In the genomic region with DNA sequence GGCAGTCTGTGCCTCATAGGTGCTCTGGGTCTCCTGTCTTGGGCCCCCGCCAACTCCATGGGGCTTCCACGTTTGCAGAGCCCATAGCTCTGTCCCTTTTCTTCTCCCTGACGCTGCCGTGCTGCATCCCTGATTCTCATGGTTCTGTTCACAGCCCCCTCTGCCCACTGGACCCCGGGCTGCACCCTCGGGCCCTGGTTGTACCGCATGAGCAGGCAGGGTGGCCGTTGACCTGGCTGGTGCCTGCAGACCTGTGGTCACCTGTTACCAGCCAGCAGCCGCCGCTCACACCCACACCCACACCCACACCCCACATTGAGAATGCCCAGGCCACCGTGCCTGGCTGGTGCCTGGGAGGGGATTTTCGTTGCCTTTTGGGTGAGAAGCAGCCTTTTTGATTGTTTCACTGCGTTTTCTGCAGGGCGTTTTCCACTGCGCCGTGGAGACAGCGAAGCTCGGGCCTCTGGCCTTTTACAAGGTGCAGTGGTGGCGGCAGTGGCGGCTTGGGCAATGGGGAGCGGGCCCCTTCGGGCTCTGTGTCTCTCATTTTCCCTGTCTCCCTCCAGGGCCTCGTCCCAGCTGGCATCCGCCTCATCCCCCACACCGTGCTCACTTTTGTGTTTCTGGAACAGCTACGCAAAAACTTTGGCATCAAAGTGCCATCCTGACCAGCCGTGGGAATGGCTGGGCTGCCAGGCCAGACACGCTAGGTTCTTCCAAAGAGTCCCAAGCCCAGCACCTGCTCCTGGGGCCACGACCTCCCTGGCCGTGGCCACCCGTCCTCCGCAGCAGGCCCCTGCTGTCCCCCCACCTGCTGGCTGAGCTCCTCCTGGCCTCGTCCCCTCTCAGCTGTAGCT, we compare ENCODE assay signal across 22 cellular contexts.
"Had no signal": no experiment of that assay in that cellular context is flagged by ENCODE, and none has a peak within 500 bp of the region (broad histone marks: within the 10 kb centered on the region; RNA-seq: fewer than 3 reads in every experiment).

No MANE protein-coding gene starts in this region.

- H3K27ac ChIP-seq: adrenal gland, ascending aorta, brain microvascular endothelial cell, esophagus muscularis mucosa, gastrocnemius medialis, ovary, skin epidermis, stomach, suprapubic skin, tibial nerve had no signal

- H3K4me3 ChIP-seq: adrenal gland, ascending aorta, esophagus muscularis mucosa, gastrocnemius medialis, mucosa of descending colon, ovary, skin epidermis, stomach, suprapubic skin, tibial nerve had no signal

- H3K9me3 ChIP-seq: adrenal gland, ascending aorta, esophagus muscularis mucosa, gastrocnemius medialis, mucosa of descending colon, ovary, stomach, suprapubic skin, tibial nerve had no signal

- H3K36me3 ChIP-seq: adrenal gland, brain microvascular endothelial cell, gastrocnemius medialis, ovary had no signal

- DNase-seq: activated naive CD4-positive, alpha-beta T cell; activated T-cell treated with anti-CD3 and anti-CD28 coated beads, Interleukin-2, amount 50 U/mL, for 4 hours; brain microvascular endothelial cell; dermis blood vessel endothelial cell; effector CD8-positive, alpha-beta T cell; gastrocnemius medialis; mesenchymal stem cell; naive B cell; right cardiac atrium; stimulated activated CD4-positive, alpha-beta T cell treated with anti-CD3 and anti-CD28 coated beads, Interleukin-2, amount 100 ng/mL, for 24 hours; stomach; T-cell had no signal

- H3K27me3 ChIP-seq: adrenal gland, ascending aorta, brain microvascular endothelial cell, gastrocnemius medialis, ovary, suprapubic skin, tibial nerve had no signal

- ATAC-seq: activated T-cell treated with anti-CD3 and anti-CD28 coated beads, Interleukin-2, amount 50 U/mL, for 4 hours; gastrocnemius medialis; mucosa of descending colon; right cardiac atrium; stimulated activated memory B cell treated with anti-CD40 and anti-IgM and Interleukin-4, amounts not matched to agents 10 μg/mL and 1 μg/mL and 100 μg/mL, for 72 hours; T-cell; WTC11 had no signal
